In the genomic region with DNA sequence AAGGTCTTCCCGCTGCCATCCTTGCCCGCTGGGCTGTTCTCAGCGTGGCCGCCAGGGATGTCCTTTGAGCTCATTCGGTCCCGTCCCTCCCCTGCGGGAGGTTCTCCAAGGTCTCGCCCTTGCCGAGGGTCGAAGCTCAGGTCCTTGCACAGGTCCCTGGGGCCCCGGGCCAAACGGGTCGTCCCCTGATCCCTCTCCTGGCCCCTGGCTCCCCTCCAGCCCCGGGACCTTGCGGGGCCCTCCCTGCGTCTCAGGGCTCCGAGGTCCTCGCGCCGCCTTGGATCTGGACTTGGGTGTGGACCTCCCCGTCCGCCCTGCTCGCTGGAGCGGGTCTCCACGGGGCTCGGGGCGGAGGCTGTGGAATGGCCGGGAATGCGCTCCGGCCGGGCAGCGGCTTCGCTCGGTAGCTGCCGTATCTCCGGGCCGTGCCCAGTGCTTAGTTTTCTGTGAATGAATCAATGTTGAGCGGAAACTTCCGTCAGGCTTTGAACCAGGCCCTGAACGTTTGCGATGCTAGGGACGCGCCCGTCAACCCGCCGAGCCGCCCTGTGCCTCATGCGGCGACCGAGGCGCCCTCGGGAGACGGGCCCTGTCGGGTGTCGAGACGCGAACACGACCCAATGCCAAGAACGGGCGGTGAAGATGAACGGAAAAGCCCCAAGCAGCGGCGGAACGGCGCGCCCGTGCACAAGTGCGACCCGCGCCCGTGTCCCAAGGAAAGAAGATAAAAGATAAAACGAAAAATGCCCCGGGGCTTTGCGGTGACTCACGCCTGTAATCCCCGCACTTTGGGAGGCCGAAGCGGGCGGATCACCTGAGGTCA, we compare ENCODE assay signal across 1 cellular context.
TF ChIP-seq lines count a peak whose summit lies in the region.

No MANE protein-coding gene starts in this region.

TF ChIP-seq in HepG2, 621 proteins besides CTCF, POLR2A, EP300 and RAD21:
- 0 out of 2 replicates have a peak, but pooled peaks have one; percentile 36 for TF ChIP-seq ZNF724P (CRISPR knock-in tag; IDR thresholded peaks at IDR 0.05; ENCODE audit: borderline replicate concordance)
- TF ChIP-seq ZNF607 (CRISPR knock-in tag; IDR thresholded peaks at IDR 0.05; ENCODE audit: borderline replicate concordance) = no peak
- no peak for TF ChIP-seq ZNF558 (CRISPR knock-in tag; IDR thresholded peaks at IDR 0.05; ENCODE audit: borderline replicate concordance)
- TF ChIP-seq TOE1 (CRISPR knock-in tag; IDR thresholded peaks at IDR 0.05) = no peak
- TF ChIP-seq, protein P1, sequence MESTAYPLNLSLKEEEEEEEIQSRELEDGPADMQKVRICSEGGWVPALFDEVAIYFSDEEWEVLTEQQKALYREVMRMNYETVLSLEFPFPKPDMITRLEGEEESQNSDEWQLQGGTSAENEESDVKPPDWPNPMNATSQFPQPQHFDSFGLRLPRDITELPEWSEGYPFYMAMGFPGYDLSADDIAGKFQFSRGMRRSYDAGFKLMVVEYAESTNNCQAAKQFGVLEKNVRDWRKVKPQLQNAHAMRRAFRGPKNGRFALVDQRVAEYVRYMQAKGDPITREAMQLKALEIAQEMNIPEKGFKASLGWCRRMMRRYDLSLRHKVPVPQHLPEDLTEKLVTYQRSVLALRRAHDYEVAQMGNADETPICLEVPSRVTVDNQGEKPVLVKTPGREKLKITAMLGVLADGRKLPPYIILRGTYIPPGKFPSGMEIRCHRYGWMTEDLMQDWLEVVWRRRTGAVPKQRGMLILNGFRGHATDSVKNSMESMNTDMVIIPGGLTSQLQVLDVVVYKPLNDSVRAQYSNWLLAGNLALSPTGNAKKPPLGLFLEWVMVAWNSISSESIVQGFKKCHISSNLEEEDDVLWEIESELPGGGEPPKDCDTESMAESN (CRISPR knock-in tag; conservative IDR thresholded peaks at IDR 0.05) = 0 out of 2 replicates have a peak, but pooled peaks have one; percentile 34
- TF ChIP-seq, protein P2, sequence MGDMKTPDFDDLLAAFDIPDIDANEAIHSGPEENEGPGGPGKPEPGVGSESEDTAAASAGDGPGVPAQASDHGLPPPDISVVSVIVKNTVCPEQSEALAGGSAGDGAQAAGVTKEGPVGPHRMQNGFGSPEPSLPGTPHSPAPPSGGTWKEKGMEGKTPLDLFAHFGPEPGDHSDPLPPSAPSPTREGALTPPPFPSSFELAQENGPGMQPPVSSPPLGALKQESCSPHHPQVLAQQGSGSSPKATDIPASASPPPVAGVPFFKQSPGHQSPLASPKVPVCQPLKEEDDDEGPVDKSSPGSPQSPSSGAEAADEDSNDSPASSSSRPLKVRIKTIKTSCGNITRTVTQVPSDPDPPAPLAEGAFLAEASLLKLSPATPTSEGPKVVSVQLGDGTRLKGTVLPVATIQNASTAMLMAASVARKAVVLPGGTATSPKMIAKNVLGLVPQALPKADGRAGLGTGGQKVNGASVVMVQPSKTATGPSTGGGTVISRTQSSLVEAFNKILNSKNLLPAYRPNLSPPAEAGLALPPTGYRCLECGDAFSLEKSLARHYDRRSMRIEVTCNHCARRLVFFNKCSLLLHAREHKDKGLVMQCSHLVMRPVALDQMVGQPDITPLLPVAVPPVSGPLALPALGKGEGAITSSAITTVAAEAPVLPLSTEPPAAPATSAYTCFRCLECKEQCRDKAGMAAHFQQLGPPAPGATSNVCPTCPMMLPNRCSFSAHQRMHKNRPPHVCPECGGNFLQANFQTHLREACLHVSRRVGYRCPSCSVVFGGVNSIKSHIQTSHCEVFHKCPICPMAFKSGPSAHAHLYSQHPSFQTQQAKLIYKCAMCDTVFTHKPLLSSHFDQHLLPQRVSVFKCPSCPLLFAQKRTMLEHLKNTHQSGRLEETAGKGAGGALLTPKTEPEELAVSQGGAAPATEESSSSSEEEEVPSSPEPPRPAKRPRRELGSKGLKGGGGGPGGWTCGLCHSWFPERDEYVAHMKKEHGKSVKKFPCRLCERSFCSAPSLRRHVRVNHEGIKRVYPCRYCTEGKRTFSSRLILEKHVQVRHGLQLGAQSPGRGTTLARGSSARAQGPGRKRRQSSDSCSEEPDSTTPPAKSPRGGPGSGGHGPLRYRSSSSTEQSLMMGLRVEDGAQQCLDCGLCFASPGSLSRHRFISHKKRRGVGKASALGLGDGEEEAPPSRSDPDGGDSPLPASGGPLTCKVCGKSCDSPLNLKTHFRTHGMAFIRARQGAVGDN (CRISPR knock-in tag; IDR thresholded peaks at IDR 0.05) = peak; percentile 13; the same call in 1 of the 2 replicates
- TF ChIP-seq CHCHD3 (CRISPR knock-in tag; IDR thresholded peaks at IDR 0.05) = 0 out of 2 replicates have a peak, but pooled peaks have one; percentile 36
- peak; percentile 48; the same call in 1 of the 2 replicates for TF ChIP-seq ATF7-NPFF (CRISPR knock-in tag; IDR thresholded peaks at IDR 0.05; ENCODE audit: low read depth)
- TF ChIP-seq ZBTB38 (CRISPR knock-in tag; IDR thresholded peaks at IDR 0.05) = 0 out of 2 replicates have a peak, but pooled peaks have one; percentile 63
- TF ChIP-seq, protein P3, sequence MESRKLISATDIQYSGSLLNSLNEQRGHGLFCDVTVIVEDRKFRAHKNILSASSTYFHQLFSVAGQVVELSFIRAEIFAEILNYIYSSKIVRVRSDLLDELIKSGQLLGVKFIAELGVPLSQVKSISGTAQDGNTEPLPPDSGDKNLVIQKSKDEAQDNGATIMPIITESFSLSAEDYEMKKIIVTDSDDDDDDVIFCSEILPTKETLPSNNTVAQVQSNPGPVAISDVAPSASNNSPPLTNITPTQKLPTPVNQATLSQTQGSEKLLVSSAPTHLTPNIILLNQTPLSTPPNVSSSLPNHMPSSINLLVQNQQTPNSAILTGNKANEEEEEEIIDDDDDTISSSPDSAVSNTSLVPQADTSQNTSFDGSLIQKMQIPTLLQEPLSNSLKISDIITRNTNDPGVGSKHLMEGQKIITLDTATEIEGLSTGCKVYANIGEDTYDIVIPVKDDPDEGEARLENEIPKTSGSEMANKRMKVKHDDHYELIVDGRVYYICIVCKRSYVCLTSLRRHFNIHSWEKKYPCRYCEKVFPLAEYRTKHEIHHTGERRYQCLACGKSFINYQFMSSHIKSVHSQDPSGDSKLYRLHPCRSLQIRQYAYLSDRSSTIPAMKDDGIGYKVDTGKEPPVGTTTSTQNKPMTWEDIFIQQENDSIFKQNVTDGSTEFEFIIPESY (CRISPR knock-in tag; IDR thresholded peaks at IDR 0.05) = peak; percentile 97
